Comparison of ENCODE assay signal across 26 cellular contexts in genomic region chr12:79926951-79927350, GRCh38. TPM values are rescaled to one million over a fixed set of nuclear protein-coding genes. Genes with fewer than 3 reads are reported as not detected.
A peak's percentile ranks its signal among the peaks of the same experiment; 100 is the strongest.
DNase-seq lines count a peak whose midpoint lies in the region; ATAC-seq and TF ChIP-seq lines count a peak whose summit lies in the region.
"Had no signal": no experiment of that assay in that cellular context is flagged by ENCODE, and none has a peak within 500 bp of the region (broad histone marks: within the 10 kb centered on the region; RNA-seq: fewer than 3 reads in every experiment).

No MANE protein-coding gene starts in this region.

- H3K27me3 ChIP-seq in Loucy (ENCODE audit: insufficient read depth, low read length, poor library complexity, severe bottlenecking) (no peaks in the 10 kb centered on the region), sigmoid colon (no peaks in the 10 kb centered on the region), H7 (ENCODE audit: control insufficient read depth, insufficient read depth, low read length) (no peaks in the 10 kb centered on the region), gastroesophageal sphincter (no peaks in the 10 kb centered on the region), adrenal gland (no peaks in the 10 kb centered on the region)
- H3K27me3 ChIP-seq: gastrocnemius medialis, SJSA1, stomach, thyroid gland had no signal

- intact Hi-C loops in sigmoid colon (cut with DNase I) (no loop called here), adrenal gland (cut with DNase I) (no loop called here)

- peak overlapping the region; percentile 71 for H3K27ac Mint-ChIP-seq in activated T-cell treated with anti-CD3 and anti-CD28 coated beads, Interleukin-2, amount 50 U/mL, for 24 hours
- peak overlapping the region; percentile 74 for H3K27ac Mint-ChIP-seq in chondrocyte (ENCODE audit: unreplicated experiment)
- H3K27ac Mint-ChIP-seq: activated T-helper 2 cell treated with anti-CD3 and anti-CD28 coated beads, Interferon-gamma antibody, Interleukin-2, Interleukin-4, amounts not matched to agents 10 μg/mL and 5 μg/mL and 100 μg/mL, durations not matched to agents 14 hours and 24 hours and 36 hours; HFFc6 had no signal

- H3K36me3 ChIP-seq in Loucy (ENCODE audit: insufficient read depth, low read length) (no peaks in the 10 kb centered on the region), sigmoid colon (no peaks in the 10 kb centered on the region), H7 (replicated peaks; ENCODE audit: control insufficient read depth, insufficient read depth, low read length) (no peaks in the 10 kb centered on the region), gastroesophageal sphincter (no peaks in the 10 kb centered on the region), adrenal gland (replicated peaks in 1 of 2) (no peaks in the 10 kb centered on the region)
- H3K36me3 ChIP-seq: gastrocnemius medialis, stomach, thyroid gland had no signal

- TF ChIP-seq CTCF in Loucy (conservative IDR thresholded peaks at IDR 0.05; ENCODE audit: low read length): no peak
- TF ChIP-seq CTCF in chondrocyte (IDR thresholded peaks at IDR 0.05): no peak
- TF ChIP-seq CTCF in sigmoid colon (IDR thresholded peaks at IDR 0.05): no peak
- TF ChIP-seq CTCF in gastroesophageal sphincter (IDR thresholded peaks at IDR 0.05): no peak
- TF ChIP-seq CTCF in adrenal gland (IDR thresholded peaks at IDR 0.05): no peak

- TF ChIP-seq EP300 in sigmoid colon (IDR thresholded peaks at IDR 0.05) (no peak), gastroesophageal sphincter (IDR thresholded peaks at IDR 0.05) (no peak)

- H3K4me2 ChIP-seq in Loucy (ENCODE audit: low read depth, low read length, poor library complexity, severe bottlenecking): peak overlapping the region; percentile 62
- H3K4me2 ChIP-seq: A549 had no signal

- H3K79me2 ChIP-seq in Loucy (ENCODE audit: insufficient read depth, low read length): peaks cover 96% of the 10 kb centered on the region

- no peaks in the 10 kb centered on the region for H3K9me3 ChIP-seq in Loucy (ENCODE audit: insufficient read depth, low read depth, low read length)
- no peaks in the 10 kb centered on the region for H3K9me3 ChIP-seq in sigmoid colon
- no peaks in the 10 kb centered on the region for H3K9me3 ChIP-seq in gastroesophageal sphincter
- H3K9me3 ChIP-seq in adrenal gland (replicated peaks in 1 of 3): no peaks in the 10 kb centered on the region
- H3K9me3 ChIP-seq: A549, gastrocnemius medialis, psoas muscle, SJSA1, stomach, thyroid gland had no signal

- DNase-seq in activated T-cell treated with anti-CD3 and anti-CD28 coated beads, Interleukin-2, amount 50 U/mL, for 24 hours: no peak
- DNase-seq in activated T-cell treated with anti-CD3 and anti-CD28 coated beads, Interleukin-2, amount 50 U/mL, for 1 hour: no peak
- DNase-seq in chondrocyte (ENCODE audit: low spot score) (no peak), sigmoid colon (no peak), H7 (no peak), adrenal gland (no peak)
- DNase-seq: activated CD4-positive, alpha-beta T cell treated with anti-CD3 and anti-CD28 coated beads for 1 hour; AML-193; DMS153; gastrocnemius medialis; HFFc6; hippocampal formation; KBM-7; NCI-H1417; NCI-H2081 treated with DMSO at 0.1 percent for 48 hours; NCI-H774; psoas muscle; RPMI8226; stomach; thyroid gland had no signal

- peak overlapping the region; percentile 43 for H3K4me3 ChIP-seq in Loucy (ENCODE audit: low read length, poor library complexity, severe bottlenecking)
- no peak overlapping the region for H3K4me3 ChIP-seq in sigmoid colon
- no peak overlapping the region for H3K4me3 ChIP-seq in H7 (ENCODE audit: insufficient read depth, low read depth, low read length)
- H3K4me3 ChIP-seq in gastroesophageal sphincter: no peak overlapping the region
- H3K4me3 ChIP-seq in adrenal gland: no peak overlapping the region
- H3K4me3 ChIP-seq: A549, gastrocnemius medialis, psoas muscle, SJSA1, stomach, thyroid gland had no signal

- H3K4me1 Mint-ChIP-seq in activated T-cell treated with anti-CD3 and anti-CD28 coated beads, Interleukin-2, amount 50 U/mL, for 24 hours (ENCODE audit: low read depth): peaks cover 57% of the 10 kb centered on the region
- H3K4me1 Mint-ChIP-seq in chondrocyte (ENCODE audit: low read depth): peaks cover 68% of the 10 kb centered on the region

- H3K9me3 Mint-ChIP-seq in activated T-cell treated with anti-CD3 and anti-CD28 coated beads, Interleukin-2, amount 50 U/mL, for 24 hours: no peaks in the 10 kb centered on the region
- H3K9me3 Mint-ChIP-seq in chondrocyte (ENCODE audit: low read depth): no peaks in the 10 kb centered on the region
- H3K9me3 Mint-ChIP-seq: activated T-helper 2 cell treated with anti-CD3 and anti-CD28 coated beads, Interferon-gamma antibody, Interleukin-2, Interleukin-4, amounts not matched to agents 10 μg/mL and 5 μg/mL and 100 μg/mL, durations not matched to agents 14 hours and 24 hours and 36 hours; HFFc6; T-helper 1 cell treated with Interleukin-12 subunit alpha and Interleukin-12 subunit beta and Interleukin-4 antibody, amounts not matched to agents 30 μg/mL and 1 μg/mL, for 36 hours had no signal

- no peak overlapping the region for H2AFZ ChIP-seq in Loucy (ENCODE audit: low read length)

- 58 to 77% methylated on average over 3 of the region's 3 CpGs for WGBS in sigmoid colon, 2 donors
- 20 to 28% methylated on average over 3 of the region's 3 CpGs for WGBS in gastroesophageal sphincter (ENCODE audit: low coverage in 1 of 2), 2 donors
- WGBS in adrenal gland, 4 donors: 54 to 62% (median 59%) methylated on average over 3 of the region's 3 CpGs

- H3K36me3 Mint-ChIP-seq in activated T-cell treated with anti-CD3 and anti-CD28 coated beads, Interleukin-2, amount 50 U/mL, for 24 hours (ENCODE audit: low read depth): peaks cover 6% of the 10 kb centered on the region
- H3K36me3 Mint-ChIP-seq in chondrocyte (ENCODE audit: low read depth): no peaks in the 10 kb centered on the region

- TF ChIP-seq POLR2A in sigmoid colon (IDR thresholded peaks at IDR 0.05): no peak
- TF ChIP-seq POLR2A in gastroesophageal sphincter (IDR thresholded peaks at IDR 0.05): no peak
- TF ChIP-seq POLR2A in adrenal gland (IDR thresholded peaks at IDR 0.05): no peak

- peaks cover 97% of the 10 kb centered on the region for H4K20me1 ChIP-seq in Loucy (ENCODE audit: insufficient read depth, low read length, poor library complexity, severe bottlenecking)

- H3K27ac ChIP-seq in sigmoid colon (peak overlapping the region in 3 of 4 donors; percentile 10 to 99 (median 99)), gastroesophageal sphincter (peak overlapping the region in 2 of 4 donors; percentile 50 to 93), adrenal gland (no peak overlapping the region)
- H3K27ac ChIP-seq: A549, gastrocnemius medialis, psoas muscle, SJSA1 had no signal

- H3K4me3 Mint-ChIP-seq in activated T-cell treated with anti-CD3 and anti-CD28 coated beads, Interleukin-2, amount 50 U/mL, for 24 hours: no peak overlapping the region
- H3K4me3 Mint-ChIP-seq in chondrocyte (ENCODE audit: unreplicated experiment): no peak overlapping the region
- H3K4me3 Mint-ChIP-seq: HFFc6; T-helper 1 cell treated with Interleukin-12 subunit alpha and Interleukin-12 subunit beta and Interleukin-4 antibody, amounts not matched to agents 30 μg/mL and 1 μg/mL, for 36 hours had no signal

- ATAC-seq in gastroesophageal sphincter: no peak
- ATAC-seq: A549, gastrocnemius medialis, psoas muscle had no signal

- H3K4me1 ChIP-seq in Loucy (ENCODE audit: insufficient read depth, low read length, poor library complexity, severe bottlenecking): peaks cover 53% of the 10 kb centered on the region
- peaks cover 0 to 87% (median 59%) of the 10 kb centered on the region in 4 donors for H3K4me1 ChIP-seq in sigmoid colon
- peaks cover 6 to 90% (median 12%) of the 10 kb centered on the region in 3 donors for H3K4me1 ChIP-seq in gastroesophageal sphincter
- peaks cover 7 to 24% of the 10 kb centered on the region in 2 donors for H3K4me1 ChIP-seq in adrenal gland (replicated peaks in 1 of 2)

- H3K27me3 Mint-ChIP-seq in activated T-cell treated with anti-CD3 and anti-CD28 coated beads, Interleukin-2, amount 50 U/mL, for 24 hours: no peaks in the 10 kb centered on the region
- H3K27me3 Mint-ChIP-seq in chondrocyte (ENCODE audit: low read depth): no peaks in the 10 kb centered on the region

- H3F3A ChIP-seq in Loucy (ENCODE audit: low read depth): peaks cover 6% of the 10 kb centered on the region; the same call in 1 of the 2 replicates

- H3K9me2 ChIP-seq in Loucy (replicated peaks; ENCODE audit: low read depth, low read length): no peaks in the 10 kb centered on the region

- H3K9ac ChIP-seq in Loucy (ENCODE audit: low read depth, low read length, poor library complexity, severe bottlenecking): peak overlapping the region; percentile 5

RNA-seq across cellular contexts. Expression of gene PPP1R12A, which starts 7.9 kb away (rescaled TPM):
- total RNA-seq in chondrocyte (118 to 139 TPM (median 135 TPM) in 3 replicates), sigmoid colon (100 to 1,000 TPM; 326 to 528 (median 393) TPM), gastroesophageal sphincter (100 to 1,000 TPM; 387 to 683 (median 563) TPM), adrenal gland (10 to 100 TPM; 26.6 to 81.2 (median 50.0) TPM)
- polyA plus RNA-seq in sigmoid colon (10 to 100 TPM; 11.4 to 24.4 (median 12.0) TPM), adrenal gland (10 to 100 TPM; 17.0 to 58.7 (median 27.9) TPM)
- total RNA-seq in H7 (2014; rRNA removed; shearing (Covaris generic)): 39.7 and 58.7 TPM in 2 replicates

Comparison
In these comparisons a context has a peak if more than half of its experiments do, and no peak if none do; other contexts are left out.
1. H3K27ac ChIP-seq: peak in sigmoid colon (3 of 4); none in adrenal gland (0 of 5).